In the genomic region with DNA sequence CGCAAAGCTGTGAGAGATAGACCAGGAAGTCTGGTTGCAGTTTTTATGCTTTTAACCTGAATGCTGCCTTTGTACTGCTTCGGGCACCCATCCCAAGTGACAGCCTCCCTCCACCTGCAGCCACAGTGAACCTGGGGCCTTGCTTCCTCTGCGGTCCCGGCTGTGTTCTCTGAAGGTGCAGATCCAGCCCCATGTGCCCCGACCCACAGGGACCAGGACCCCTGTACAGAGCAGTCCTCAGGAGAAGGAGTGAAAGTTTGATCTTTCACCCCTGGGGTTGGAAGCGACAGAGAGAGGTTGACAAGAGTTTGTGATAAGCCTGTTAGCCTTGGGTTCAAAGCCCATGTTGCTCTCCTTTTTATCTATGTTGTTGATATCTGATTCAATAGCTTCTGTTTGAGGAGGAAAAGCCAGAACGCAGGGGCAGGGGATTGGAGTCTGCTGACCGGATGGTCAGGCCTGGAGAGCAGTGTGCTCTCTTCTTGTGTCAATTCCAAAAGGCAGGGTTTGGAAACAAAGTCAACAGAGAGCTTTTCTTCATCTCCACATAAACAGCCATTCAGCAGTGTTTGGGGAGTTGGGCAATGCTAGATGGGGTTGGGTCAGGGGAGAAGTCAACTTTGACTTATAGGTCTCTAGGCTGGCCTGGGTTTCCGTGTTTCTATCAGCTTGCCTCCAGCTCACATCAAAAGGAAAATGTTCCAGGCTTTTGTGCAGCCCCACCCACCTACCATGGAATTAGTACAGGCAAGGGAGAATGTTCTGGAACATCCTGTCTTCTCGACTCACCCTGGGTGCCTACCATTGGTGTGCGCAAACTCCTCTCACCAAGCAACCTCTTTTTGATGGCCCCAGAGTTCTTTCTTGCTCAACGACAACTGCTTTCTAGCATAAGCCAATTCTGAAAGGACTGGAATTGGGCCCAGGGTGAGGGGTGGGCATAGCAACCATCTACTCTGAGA, we compare ENCODE assay signal across 1 cellular context.
TF ChIP-seq lines count a peak whose summit lies in the region.

No MANE protein-coding gene starts in this region.

TF ChIP-seq in HepG2, 621 proteins besides CTCF, POLR2A, EP300 and RAD21 (continued from another document):
- TF ChIP-seq, protein P1, sequence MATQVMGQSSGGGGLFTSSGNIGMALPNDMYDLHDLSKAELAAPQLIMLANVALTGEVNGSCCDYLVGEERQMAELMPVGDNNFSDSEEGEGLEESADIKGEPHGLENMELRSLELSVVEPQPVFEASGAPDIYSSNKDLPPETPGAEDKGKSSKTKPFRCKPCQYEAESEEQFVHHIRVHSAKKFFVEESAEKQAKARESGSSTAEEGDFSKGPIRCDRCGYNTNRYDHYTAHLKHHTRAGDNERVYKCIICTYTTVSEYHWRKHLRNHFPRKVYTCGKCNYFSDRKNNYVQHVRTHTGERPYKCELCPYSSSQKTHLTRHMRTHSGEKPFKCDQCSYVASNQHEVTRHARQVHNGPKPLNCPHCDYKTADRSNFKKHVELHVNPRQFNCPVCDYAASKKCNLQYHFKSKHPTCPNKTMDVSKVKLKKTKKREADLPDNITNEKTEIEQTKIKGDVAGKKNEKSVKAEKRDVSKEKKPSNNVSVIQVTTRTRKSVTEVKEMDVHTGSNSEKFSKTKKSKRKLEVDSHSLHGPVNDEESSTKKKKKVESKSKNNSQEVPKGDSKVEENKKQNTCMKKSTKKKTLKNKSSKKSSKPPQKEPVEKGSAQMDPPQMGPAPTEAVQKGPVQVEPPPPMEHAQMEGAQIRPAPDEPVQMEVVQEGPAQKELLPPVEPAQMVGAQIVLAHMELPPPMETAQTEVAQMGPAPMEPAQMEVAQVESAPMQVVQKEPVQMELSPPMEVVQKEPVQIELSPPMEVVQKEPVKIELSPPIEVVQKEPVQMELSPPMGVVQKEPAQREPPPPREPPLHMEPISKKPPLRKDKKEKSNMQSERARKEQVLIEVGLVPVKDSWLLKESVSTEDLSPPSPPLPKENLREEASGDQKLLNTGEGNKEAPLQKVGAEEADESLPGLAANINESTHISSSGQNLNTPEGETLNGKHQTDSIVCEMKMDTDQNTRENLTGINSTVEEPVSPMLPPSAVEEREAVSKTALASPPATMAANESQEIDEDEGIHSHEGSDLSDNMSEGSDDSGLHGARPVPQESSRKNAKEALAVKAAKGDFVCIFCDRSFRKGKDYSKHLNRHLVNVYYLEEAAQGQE (IDR thresholded peaks at IDR 0.05; ENCODE audit: borderline replicate concordance in 1 of 2, low read depth in 1 of 2, low read length in 2 of 2): peak in 1 of 2 experiments; percentile 71; a peak in 1 of 4 replicates
- no peak for TF ChIP-seq IKZF4 (CRISPR knock-in tag; IDR thresholded peaks at IDR 0.05; ENCODE audit: borderline replicate concordance, low read depth, not compliant biosample characterization)
- TF ChIP-seq ZNF543 (CRISPR knock-in tag; IDR thresholded peaks at IDR 0.05): peak; percentile 96
- TF ChIP-seq ZNF468 (CRISPR knock-in tag; IDR thresholded peaks at IDR 0.05): 0 out of 2 replicates have a peak, but pooled peaks have one; percentile 57
- TF ChIP-seq, protein P2, sequence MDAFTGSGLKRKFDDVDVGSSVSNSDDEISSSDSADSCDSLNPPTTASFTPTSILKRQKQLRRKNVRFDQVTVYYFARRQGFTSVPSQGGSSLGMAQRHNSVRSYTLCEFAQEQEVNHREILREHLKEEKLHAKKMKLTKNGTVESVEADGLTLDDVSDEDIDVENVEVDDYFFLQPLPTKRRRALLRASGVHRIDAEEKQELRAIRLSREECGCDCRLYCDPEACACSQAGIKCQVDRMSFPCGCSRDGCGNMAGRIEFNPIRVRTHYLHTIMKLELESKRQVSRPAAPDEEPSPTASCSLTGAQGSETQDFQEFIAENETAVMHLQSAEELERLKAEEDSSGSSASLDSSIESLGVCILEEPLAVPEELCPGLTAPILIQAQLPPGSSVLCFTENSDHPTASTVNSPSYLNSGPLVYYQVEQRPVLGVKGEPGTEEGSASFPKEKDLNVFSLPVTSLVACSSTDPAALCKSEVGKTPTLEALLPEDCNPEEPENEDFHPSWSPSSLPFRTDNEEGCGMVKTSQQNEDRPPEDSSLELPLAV (CRISPR knock-in tag; conservative IDR thresholded peaks at IDR 0.05; ENCODE audit: low read depth): no peak
- TF ChIP-seq, protein P3, sequence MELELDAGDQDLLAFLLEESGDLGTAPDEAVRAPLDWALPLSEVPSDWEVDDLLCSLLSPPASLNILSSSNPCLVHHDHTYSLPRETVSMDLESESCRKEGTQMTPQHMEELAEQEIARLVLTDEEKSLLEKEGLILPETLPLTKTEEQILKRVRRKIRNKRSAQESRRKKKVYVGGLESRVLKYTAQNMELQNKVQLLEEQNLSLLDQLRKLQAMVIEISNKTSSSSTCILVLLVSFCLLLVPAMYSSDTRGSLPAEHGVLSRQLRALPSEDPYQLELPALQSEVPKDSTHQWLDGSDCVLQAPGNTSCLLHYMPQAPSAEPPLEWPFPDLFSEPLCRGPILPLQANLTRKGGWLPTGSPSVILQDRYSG (CRISPR knock-in tag; IDR thresholded peaks at IDR 0.05): no peak
- TF ChIP-seq ZNF34 (CRISPR knock-in tag; IDR thresholded peaks at IDR 0.05; ENCODE audit: borderline replicate concordance): peak; percentile 92
- TF ChIP-seq ZNF296 (CRISPR knock-in tag; conservative IDR thresholded peaks at IDR 0.05): peak; percentile 99
- peak; percentile 65; the same call in 1 of the 2 replicates for TF ChIP-seq ZNF878 (CRISPR knock-in tag; IDR thresholded peaks at IDR 0.05)
- no peak for TF ChIP-seq KLF15 (CRISPR knock-in tag; IDR thresholded peaks at IDR 0.05; ENCODE audit: borderline replicate concordance)
- TF ChIP-seq, protein P4, sequence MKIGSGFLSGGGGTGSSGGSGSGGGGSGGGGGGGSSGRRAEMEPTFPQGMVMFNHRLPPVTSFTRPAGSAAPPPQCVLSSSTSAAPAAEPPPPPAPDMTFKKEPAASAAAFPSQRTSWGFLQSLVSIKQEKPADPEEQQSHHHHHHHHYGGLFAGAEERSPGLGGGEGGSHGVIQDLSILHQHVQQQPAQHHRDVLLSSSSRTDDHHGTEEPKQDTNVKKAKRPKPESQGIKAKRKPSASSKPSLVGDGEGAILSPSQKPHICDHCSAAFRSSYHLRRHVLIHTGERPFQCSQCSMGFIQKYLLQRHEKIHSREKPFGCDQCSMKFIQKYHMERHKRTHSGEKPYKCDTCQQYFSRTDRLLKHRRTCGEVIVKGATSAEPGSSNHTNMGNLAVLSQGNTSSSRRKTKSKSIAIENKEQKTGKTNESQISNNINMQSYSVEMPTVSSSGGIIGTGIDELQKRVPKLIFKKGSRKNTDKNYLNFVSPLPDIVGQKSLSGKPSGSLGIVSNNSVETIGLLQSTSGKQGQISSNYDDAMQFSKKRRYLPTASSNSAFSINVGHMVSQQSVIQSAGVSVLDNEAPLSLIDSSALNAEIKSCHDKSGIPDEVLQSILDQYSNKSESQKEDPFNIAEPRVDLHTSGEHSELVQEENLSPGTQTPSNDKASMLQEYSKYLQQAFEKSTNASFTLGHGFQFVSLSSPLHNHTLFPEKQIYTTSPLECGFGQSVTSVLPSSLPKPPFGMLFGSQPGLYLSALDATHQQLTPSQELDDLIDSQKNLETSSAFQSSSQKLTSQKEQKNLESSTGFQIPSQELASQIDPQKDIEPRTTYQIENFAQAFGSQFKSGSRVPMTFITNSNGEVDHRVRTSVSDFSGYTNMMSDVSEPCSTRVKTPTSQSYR (CRISPR knock-in tag; IDR thresholded peaks at IDR 0.05; ENCODE audit: borderline replicate concordance): peak; percentile 72
- peak; percentile 93 for TF ChIP-seq ZSCAN29 (CRISPR knock-in tag; conservative IDR thresholded peaks at IDR 0.05)
- 0 out of 2 replicates have a peak, but pooled peaks have one; percentile 39 for TF ChIP-seq ZBTB42 (CRISPR knock-in tag; IDR thresholded peaks at IDR 0.05)
- TF ChIP-seq NCOR1 (IDR thresholded peaks at IDR 0.05; ENCODE audit: borderline replicate concordance, low read length): peak; percentile 96
- no peak for TF ChIP-seq ZNF432 (CRISPR knock-in tag; IDR thresholded peaks at IDR 0.05; ENCODE audit: borderline replicate concordance)
- no peak; the same call in none of the 2 replicates for TF ChIP-seq KDM4B (CRISPR knock-in tag; IDR thresholded peaks at IDR 0.05)
- peak; percentile 100 for TF ChIP-seq GATA4 (IDR thresholded peaks at IDR 0.05; ENCODE audit: borderline replicate concordance, low read depth)
- TF ChIP-seq, protein P5, sequence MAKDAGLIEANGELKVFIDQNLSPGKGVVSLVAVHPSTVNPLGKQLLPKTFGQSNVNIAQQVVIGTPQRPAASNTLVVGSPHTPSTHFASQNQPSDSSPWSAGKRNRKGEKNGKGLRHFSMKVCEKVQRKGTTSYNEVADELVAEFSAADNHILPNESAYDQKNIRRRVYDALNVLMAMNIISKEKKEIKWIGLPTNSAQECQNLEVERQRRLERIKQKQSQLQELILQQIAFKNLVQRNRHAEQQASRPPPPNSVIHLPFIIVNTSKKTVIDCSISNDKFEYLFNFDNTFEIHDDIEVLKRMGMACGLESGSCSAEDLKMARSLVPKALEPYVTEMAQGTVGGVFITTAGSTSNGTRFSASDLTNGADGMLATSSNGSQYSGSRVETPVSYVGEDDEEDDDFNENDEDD (CRISPR knock-in tag; IDR thresholded peaks at IDR 0.05; ENCODE audit: borderline replicate concordance): peak; percentile 96; the same call in 1 of the 2 replicates
- TF ChIP-seq NFYB (CRISPR knock-in tag; IDR thresholded peaks at IDR 0.05): peak; percentile 44; the same call in 1 of the 2 replicates
- TF ChIP-seq SMAD9 (CRISPR knock-in tag; IDR thresholded peaks at IDR 0.05): no peak
- TF ChIP-seq ZNF44 (CRISPR knock-in tag; IDR thresholded peaks at IDR 0.05): peak; percentile 5; the same call in 1 of the 2 replicates
- peak; percentile 95 for TF ChIP-seq SOX5 (CRISPR knock-in tag; IDR thresholded peaks at IDR 0.05; ENCODE audit: borderline replicate concordance)
- TF ChIP-seq ZNF451 (CRISPR knock-in tag; IDR thresholded peaks at IDR 0.05): 0 out of 2 replicates have a peak, but pooled peaks have one; percentile 16
- peak; percentile 96 for TF ChIP-seq GATAD2A (CRISPR knock-in tag; IDR thresholded peaks at IDR 0.05)
- TF ChIP-seq ZFP36 (IDR thresholded peaks at IDR 0.05; ENCODE audit: borderline replicate concordance, low read depth, low read length, partially characterized antibody): no peak
- peak; percentile 99 for TF ChIP-seq HNF4G (IDR thresholded peaks at IDR 0.05; ENCODE audit: borderline replicate concordance, low read depth, low read length)
- peak; percentile 97; the same call in 1 of the 2 replicates for TF ChIP-seq HNF4G (CRISPR knock-in tag; IDR thresholded peaks at IDR 0.05; ENCODE audit: borderline replicate concordance, low read depth)
- TF ChIP-seq HNRNPL (IDR thresholded peaks at IDR 0.05; ENCODE audit: low read depth, low read length): no peak
- peak; percentile 77 for TF ChIP-seq TGIF2 (CRISPR knock-in tag; IDR thresholded peaks at IDR 0.05)
- TF ChIP-seq ZFP36L1 (CRISPR knock-in tag; IDR thresholded peaks at IDR 0.05): peak; percentile 59; the same call in 1 of the 2 replicates
